In genomic region chr18:44696892-44697291, GRCh38 we compare ENCODE assay signal across 13 cellular contexts. TPM values are rescaled to one million over a fixed set of nuclear protein-coding genes. Genes with fewer than 3 reads are reported as not detected.
DNase-seq lines count a peak whose midpoint lies in the region; ATAC-seq, FAIRE-seq and TF ChIP-seq lines count a peak whose summit lies in the region.
"Had no signal": no experiment of that assay in that cellular context is flagged by ENCODE, and none has a peak within 500 bp of the region (broad histone marks: within the 10 kb centered on the region; RNA-seq: fewer than 3 reads in every experiment).

No MANE protein-coding gene starts in this region.

- no peaks in the 10 kb centered on the region for H3K27me3 ChIP-seq in H7 (ENCODE audit: control insufficient read depth, insufficient read depth, low read length)
- no peaks in the 10 kb centered on the region for H3K27me3 ChIP-seq in H1 (replicated peaks in 1 of 4; ENCODE audit: control insufficient read depth in 3 of 4, extremely low read depth in 1 of 4, insufficient read depth in 3 of 4, low read length in 3 of 4)
- 0 out of 5 replicates have a peak, but pooled peaks cover 0 to 2% of the 10 kb centered on the region in 2 experiments for H3K27me3 ChIP-seq in HepG2 (ENCODE audit: control insufficient read depth in 1 of 2, insufficient read depth in 2 of 2, low read length in 2 of 2)
- no peaks in the 10 kb centered on the region for H3K27me3 ChIP-seq in skeletal muscle tissue (ENCODE audit: control insufficient read depth in 3 of 3, insufficient read depth in 3 of 3, low read length in 3 of 3)
- no peaks in the 10 kb centered on the region for H3K27me3 ChIP-seq in brain microvascular endothelial cell (replicated peaks)
- H3K27me3 ChIP-seq: BE2C, MG63 had no signal

- H2AK5ac ChIP-seq in H1 (ENCODE audit: low read depth, low read length) = no peak overlapping the region

- no TSS peak for BruUV-seq in HepG2 (replicated peaks; lab: Mats Ljungman, UMichigan)

- no peak overlapping the region for H3K4me3 ChIP-seq in H7 (ENCODE audit: insufficient read depth, low read depth, low read length)
- peak overlapping the region in 1 of 4 experiments; percentile 11; a peak in 1 of 8 replicates for H3K4me3 ChIP-seq in H1 (ENCODE audit: extremely low read depth in 1 of 4, insufficient read depth in 2 of 4, low read depth in 3 of 4, low read length in 4 of 4)
- H3K4me3 ChIP-seq in HepG2 (replicated peaks in 1 of 3; ENCODE audit: insufficient read depth in 1 of 3, low read depth in 2 of 3, low read length in 3 of 3) = no peak overlapping the region
- peak overlapping the region; percentile 1 to 62 (median 2) for H3K4me3 ChIP-seq in skeletal muscle tissue (ENCODE audit: low read length in 3 of 3)
- no peak overlapping the region for H3K4me3 ChIP-seq in brain microvascular endothelial cell (ENCODE audit: low read depth, low read length)
- H3K4me3 ChIP-seq: MG63 had no signal

- no peak for TF ChIP-seq EP300 in H1 (IDR thresholded peaks at IDR 0.05; ENCODE audit: borderline replicate concordance in 1 of 2, low read depth in 2 of 2, low read length in 2 of 2)
- TF ChIP-seq EP300 in HepG2 (IDR thresholded peaks at IDR 0.05; ENCODE audit: low read depth in 2 of 2, low read length in 2 of 2) = no peak
- TF ChIP-seq EP300 in HepG2 (CRISPR knock-in tag; IDR thresholded peaks at IDR 0.05; ENCODE audit: borderline replicate concordance) = no peak

- H3K27ac ChIP-seq in H1 (ENCODE audit: low read depth, low read length) (no peak overlapping the region), HepG2 (ENCODE audit: extremely low read length, insufficient read depth, low read length) (no peak overlapping the region), skeletal muscle tissue (ENCODE audit: low read depth, low read length) (peak overlapping the region; percentile 19), brain microvascular endothelial cell (no peak overlapping the region)

- H3K18ac ChIP-seq in H1 (ENCODE audit: extremely low read depth, low read length) = no peak overlapping the region; the same call in 1 of the 2 replicates

- H4K91ac ChIP-seq in H1 (replicated peaks; ENCODE audit: insufficient read length, low read length) = no peak overlapping the region

- H3K23me2 ChIP-seq in H1 (ENCODE audit: low read depth, low read length) = no peaks in the 10 kb centered on the region

- no peak overlapping the region for H3K56ac ChIP-seq in H1 (replicated peaks; ENCODE audit: insufficient read length, low read depth, low read length)

- H3K4ac ChIP-seq in H1 (replicated peaks; ENCODE audit: insufficient read length, low read depth, low read length) = no peak overlapping the region

- H3K4me2 ChIP-seq in H1 (ENCODE audit: insufficient read depth in 1 of 2, low read depth in 2 of 2, low read length in 2 of 2) (peak overlapping the region; percentile 50 to 51; a peak in 3 of 4 replicates), HepG2 (ENCODE audit: low read depth, low read length) (peak overlapping the region; percentile 23; the same call in 1 of the 2 replicates)

- no peak for TF ChIP-seq CTCF in H1 (IDR thresholded peaks at IDR 0.05; ENCODE audit: control extremely low read depth in 1 of 3, insufficient read depth in 1 of 3, low read depth in 1 of 3, low read length in 3 of 3)
- TF ChIP-seq CTCF in HepG2 (CRISPR knock-in tag; IDR thresholded peaks at IDR 0.05) = no peak
- no peak for TF ChIP-seq CTCF in brain microvascular endothelial cell (IDR thresholded peaks at IDR 0.05; ENCODE audit: low read depth, low read length, missing control alignments)

- peak; percentile 33 for DNase-seq in H7
- DNase-seq in H1 (ENCODE audit: low read depth in 1 of 2, low spot score in 2 of 2) = peak in 1 of 2 experiments; percentile 49
- DNase-seq in HepG2 (ENCODE audit: low spot score) = no peak
- DNase-seq in stimulated activated CD4-positive, alpha-beta T cell treated with anti-CD3 and anti-CD28 coated beads, Interleukin-4, amount 100 ng/mL, for 4 hours = no peak
- no peak for DNase-seq in DMS79 (lab: John Stamatoyannopoulos, UW)
- DNase-seq in brain microvascular endothelial cell = no peak
- DNase-seq: activated T-cell treated with anti-CD3 and anti-CD28 coated beads, Interleukin-2, amount 50 U/mL, for 72 hours; BE2C; GDM1; MG63 had no signal

- H4K20me1 ChIP-seq in H1 (replicated peaks in 1 of 2; ENCODE audit: control insufficient read depth in 1 of 2, insufficient read depth in 2 of 2, low read length in 2 of 2) (no peaks in the 10 kb centered on the region), HepG2 (ENCODE audit: insufficient read depth, low read length) (no peaks in the 10 kb centered on the region)

- FAIRE-seq in H1 (lab: Jason Lieb, UNC) (no peak), HepG2 (lab: Jason Lieb, UNC) (no peak)
- FAIRE-seq: H54 had no signal

- H3K4me1 ChIP-seq in H1 (replicated peaks in 1 of 4; ENCODE audit: control insufficient read depth in 3 of 4, insufficient read depth in 4 of 4, low read length in 3 of 4) (peaks cover 0 to 11% (median 9%) of the 10 kb centered on the region in 4 experiments; a peak in 6 of 7 replicates), HepG2 (ENCODE audit: insufficient read depth, low read length) (peaks cover 9% of the 10 kb centered on the region; the same call in 1 of the 2 replicates), skeletal muscle tissue (ENCODE audit: control insufficient read depth in 3 of 3, insufficient read depth in 3 of 3, low read length in 3 of 3) (peaks cover 43 to 55% (median 48%) of the 10 kb centered on the region in 3 donors)
- H3K4me1 ChIP-seq: BE2C had no signal

- no peak overlapping the region for H3K9ac ChIP-seq in H1 (replicated peaks in 1 of 4; ENCODE audit: extremely low read depth in 1 of 4, low read depth in 3 of 4, low read length in 3 of 4)
- H3K9ac ChIP-seq in HepG2 (ENCODE audit: insufficient read depth, low read depth, low read length) = no peak overlapping the region
- H3K9ac ChIP-seq in skeletal muscle tissue (ENCODE audit: low read depth in 1 of 3, low read length in 3 of 3) = peak overlapping the region; percentile 29 to 52 (median 45)

- H4K5ac ChIP-seq in H1 (ENCODE audit: insufficient read length, low read depth, low read length) = no peak overlapping the region

- H3K79me2 ChIP-seq in H1 (ENCODE audit: control insufficient read depth in 1 of 2, insufficient read depth in 2 of 2, low read length in 2 of 2) = no peaks in the 10 kb centered on the region
- no peaks in the 10 kb centered on the region for H3K79me2 ChIP-seq in HepG2 (ENCODE audit: insufficient read depth, low read length)

- no peak overlapping the region for H2BK15ac ChIP-seq in H1 (ENCODE audit: low read length)

- no peak overlapping the region for H2BK120ac ChIP-seq in H1 (replicated peaks; ENCODE audit: low read depth, low read length)

- peaks cover 4% of the 10 kb centered on the region; the same call in 1 of the 2 replicates for H3K79me1 ChIP-seq in H1 (ENCODE audit: low read depth, low read length)

- CTCF ChIA-PET in H1 (lab: Charles Lee; ENCODE audit: partially characterized antibody) = interaction anchor here (0.6 to 2.5 kb wide), 5 partner anchors 14 to 516 kb away, joined by 3 to 9 read pairs (median 4); no protein-coding TSS in a partner anchor
- CTCF ChIA-PET in HepG2 (lab: Yijun Ruan, JAX; ENCODE audit: low intra/inter-chr PET ratio, low total read pairs) = no interaction called here

- H3K14ac ChIP-seq in H1 (ENCODE audit: insufficient read length) = no peak overlapping the region

- no peaks in the 10 kb centered on the region for H3K36me3 ChIP-seq in H7 (replicated peaks; ENCODE audit: control insufficient read depth, insufficient read depth, low read length)
- H3K36me3 ChIP-seq in H1 (ENCODE audit: control insufficient read depth in 2 of 4, insufficient read depth in 4 of 4, low read length in 3 of 4) = no peaks in the 10 kb centered on the region
- H3K36me3 ChIP-seq in HepG2 (replicated peaks in 1 of 2; ENCODE audit: control insufficient read depth in 1 of 2, insufficient read depth in 2 of 2, low read length in 2 of 2) = no peaks in the 10 kb centered on the region
- H3K36me3 ChIP-seq in skeletal muscle tissue (ENCODE audit: control insufficient read depth in 3 of 3, insufficient read depth in 3 of 3, low read length in 3 of 3) = peaks cover 0 to 2% (median 0%) of the 10 kb centered on the region in 3 donors
- no peaks in the 10 kb centered on the region for H3K36me3 ChIP-seq in brain microvascular endothelial cell (replicated peaks)
- H3K36me3 ChIP-seq: BE2C, MG63 had no signal

- 43% methylated on average over 9 of the region's 9 CpGs; no CpG with 5 or more reads in 1 of the 2 experiments for WGBS in H1 (ENCODE audit: extremely low coverage in 1 of 2, insufficient coverage in 1 of 2, insufficient read length in 1 of 2, insufficient replicate concordance in 2 of 2, low coverage in 1 of 2, low lambda C conversion rate in 2 of 2, missing lambda C conversion rate in 1 of 2), 2 experiments
- 5% methylated on average over 9 of the region's 9 CpGs for WGBS in HepG2 (ENCODE audit: low lambda C conversion rate)

- H4K8ac ChIP-seq in H1 (ENCODE audit: extremely low read depth, insufficient read depth, low read length) = no peak overlapping the region

- H3K23ac ChIP-seq in H1 (ENCODE audit: insufficient read length) = no peak overlapping the region

- no peak for TF ChIP-seq POLR2A in H1 (IDR thresholded peaks at IDR 0.05; ENCODE audit: control extremely low read depth in 1 of 2, low read depth in 2 of 2, low read length in 2 of 2)
- TF ChIP-seq POLR2A in HepG2 (IDR thresholded peaks at IDR 0.05; ENCODE audit: insufficient read depth in 1 of 2, low read depth in 2 of 2, low read length in 2 of 2) = no peak

- in situ Hi-C loops in HepG2 (cut with HindIII; ENCODE audit: extremely low pct_ligation_motif_present, low pct_unique_long_range_greater_than_20kb) (loop anchor here (25.0 kb wide), 2 partner anchors 90 to 515 kb away; no protein-coding TSS in a partner anchor), brain microvascular endothelial cell (cut with HindIII; ENCODE audit: low pct_ligation_motif_present, low sequenced_read_pairs) (no loop called here)

- H2AFZ ChIP-seq in H1 (ENCODE audit: low read length) (no peak overlapping the region), HepG2 (ENCODE audit: low read length) (no peak overlapping the region)

- intact Hi-C loops in HepG2 (cut with micrococcal nuclease; ENCODE audit: unreplicated experiment) = loop anchor here (10.0 kb wide), 1 partner anchor 58 kb away; no protein-coding TSS in a partner anchor

- H2BK12ac ChIP-seq in H1 (ENCODE audit: low read depth, low read length) = 0 out of 2 replicates have a peak overlapping the region, but pooled peaks have one; percentile 95

- H3K9me3 ChIP-seq in H1 (ENCODE audit: insufficient read depth in 2 of 2, low read depth in 1 of 2, low read length in 1 of 2) (no peaks in the 10 kb centered on the region), HepG2 (ENCODE audit: low read length) (no peaks in the 10 kb centered on the region), skeletal muscle tissue (ENCODE audit: control insufficient read depth in 3 of 3, low read length in 3 of 3) (no peaks in the 10 kb centered on the region)
- H3K9me3 ChIP-seq: BE2C had no signal

- ATAC-seq in HepG2 (peak; percentile 86), HG03571 (IDR thresholded peaks at IDR 0.05; ENCODE audit: unreplicated experiment) (no peak)
- ATAC-seq: activated T-cell treated with anti-CD3 and anti-CD28 coated beads, Interleukin-2, amount 50 U/mL, for 72 hours had no signal

- no peak overlapping the region for H2BK5ac ChIP-seq in H1 (ENCODE audit: low read depth, low read length)

- H2BK20ac ChIP-seq in H1 (ENCODE audit: low read length) = 0 out of 2 replicates have a peak overlapping the region, but pooled peaks have one; percentile 66

- POLR2A ChIA-PET in H1 (lab: Charles Lee; ENCODE audit: partially characterized antibody) (interaction anchor here (1.0 to 1.2 kb wide), 2 partner anchors 9 to 17 kb away, joined by 3 to 4 read pairs; no protein-coding TSS in a partner anchor), HepG2 (lab: Yijun Ruan, JAX) (no interaction called here)

- TF ChIP-seq RAD21 in H1 (IDR thresholded peaks at IDR 0.05 in 1 of 2, conservative IDR thresholded peaks at IDR 0.05 in 1 of 2; ENCODE audit: low read depth in 2 of 2, low read length in 2 of 2) (no peak), HepG2 (CRISPR knock-in tag; IDR thresholded peaks at IDR 0.05) (no peak)

RNA-seq across cellular contexts. Expression of gene SETBP1, which starts 16.2 kb away (rescaled TPM):
- 1.8 and 3.3 TPM in 2 replicates for total RNA-seq in H7 (2014; rRNA removed; shearing (Covaris generic))
- total RNA-seq in H1 (2021; fragmentation: NEBNext Ultra II Directional; extraction: Animal tissue kit (Norgen Biotek cat#: 25700)) = 4.6 and 6.5 TPM in 2 replicates
- polyA plus RNA-seq in H1 (2011; rRNA removed) (1.8 and 2.0 TPM in 2 replicates), HepG2 (2011; rRNA removed) (0.65 and 0.73 TPM in 2 replicates)
- 1.7 TPM for polyA plus RNA-seq in H1 (2011; cell fraction: cytosol; rRNA removed)
- polyA plus RNA-seq in H1 (2011; cell fraction: nucleus; rRNA removed) = 5.8 TPM
- polyA plus RNA-seq in H1 (2012, experiment 1 of 2) = 1.6 to 2.1 TPM (median 1.8 TPM) in 4 replicates
- polyA plus RNA-seq in H1 (2012, experiment 2 of 2) = 0.30 TPM
- polyA plus RNA-seq in H1 (2013, experiment 1 of 2) = 1.2 TPM
- polyA plus RNA-seq in H1 (2013, experiment 2 of 2) = 1.3 TPM
- polyA minus RNA-seq in H1 (2011; rRNA and poly(A)+ RNA removed) = 8.7 and 8.9 TPM in 2 replicates
- polyA minus RNA-seq in H1 (2011; cell fraction: cytosol; rRNA and poly(A)+ RNA removed) = 3.9 TPM
- 29.7 TPM for polyA minus RNA-seq in H1 (2011; cell fraction: nucleus; rRNA and poly(A)+ RNA removed)
- total RNA-seq in HepG2 (2016; rRNA removed; fragmentation: Illumina TruSeq; extraction: Trizol) (0.18 and 0.20 TPM in 2 replicates), skeletal muscle tissue (13.6 TPM)
- total RNA-seq in HepG2 (2016; cell fraction: cytosol; rRNA removed; fragmentation: Illumina TruSeq; extraction: Trizol; ENCODE audit: low read depth) = 2.5 and 2.7 TPM in 2 replicates
- total RNA-seq in HepG2 (2016; cell fraction: insoluble cytoplasmic fraction; rRNA removed; fragmentation: Illumina TruSeq; extraction: Trizol) = 0.15 and 0.16 TPM in 2 replicates
- 0.31 and 0.62 TPM in 2 replicates for total RNA-seq in HepG2 (2016; cell fraction: membrane; rRNA removed; fragmentation: Illumina TruSeq; extraction: Trizol)
- total RNA-seq in HepG2 (2016; cell fraction: nucleus; rRNA removed; fragmentation: Illumina TruSeq; extraction: Trizol) = 1.1 and 1.3 TPM in 2 replicates
- polyA plus RNA-seq in HepG2 (2011; cell fraction: cytosol; rRNA removed) = 0.20 and 0.42 TPM in 2 replicates
- polyA plus RNA-seq in HepG2 (2011; cell fraction: nucleus; rRNA removed) = 1.8 TPM in 2 replicates
- polyA plus RNA-seq in HepG2 (2012) = 0.93 and 2.0 TPM in 2 replicates
- not detected in 2 replicates for polyA plus RNA-seq in HepG2 (2016; cell fraction: cytosol; fragmentation: Illumina TruSeq; extraction: Trizol; ENCODE audit: low read depth)
- polyA plus RNA-seq in HepG2 (2016; cell fraction: insoluble cytoplasmic fraction; fragmentation: Illumina TruSeq; extraction: Trizol; ENCODE audit: low read depth) = 0.05 and 0.09 TPM in 2 replicates
- 0.08 TPM in 1 of 2 replicates, not detected in the other for polyA plus RNA-seq in HepG2 (2016; cell fraction: membrane; fragmentation: Illumina TruSeq; extraction: Trizol; ENCODE audit: low read depth)
- polyA plus RNA-seq in HepG2 (2016; cell fraction: nucleus; fragmentation: Illumina TruSeq; extraction: Trizol; ENCODE audit: insufficient read depth, low read depth) = 0.08 and 0.32 TPM in 2 replicates
- 2.0 and 2.9 TPM in 2 replicates for polyA minus RNA-seq in HepG2 (2011; rRNA and poly(A)+ RNA removed; ENCODE audit: low replicate concordance)
- 0.26 and 1.1 TPM in 2 replicates for polyA minus RNA-seq in HepG2 (2011; cell fraction: cytosol; rRNA and poly(A)+ RNA removed)
- 6.8 and 10.6 TPM in 2 replicates for polyA minus RNA-seq in HepG2 (2011; cell fraction: nucleus; rRNA and poly(A)+ RNA removed)

Comparison
In these comparisons a context has a peak if more than half of its experiments do, and no peak if none do; other contexts are left out.
1. H3K4me3 ChIP-seq: peak in skeletal muscle tissue (3 of 3); none in H7 (single experiment), HepG2 (0 of 3) and brain microvascular endothelial cell (single experiment).
2. H3K9ac ChIP-seq: peak in skeletal muscle tissue (3 of 3); none in H1 (0 of 4) and HepG2 (single experiment).